In the genomic region with DNA sequence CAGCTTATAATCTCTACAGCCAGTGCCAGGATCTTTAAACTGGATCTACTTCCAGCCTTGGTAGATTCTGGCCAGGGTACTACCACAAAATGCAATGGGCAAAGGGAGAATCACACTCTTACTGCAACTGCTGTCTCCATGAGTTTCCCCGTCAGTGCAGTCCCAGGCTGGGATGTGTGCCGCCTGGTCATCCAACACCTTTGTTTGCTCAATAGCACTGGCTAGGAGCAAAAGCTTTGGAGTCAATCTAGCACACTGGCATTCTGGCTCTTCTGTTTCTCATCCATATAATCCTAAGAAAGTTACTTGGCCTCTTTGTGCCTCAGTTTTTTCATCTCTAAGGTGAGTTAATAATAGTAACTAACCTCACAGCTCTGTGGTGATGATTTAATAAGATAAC, we compare ENCODE assay signal across 15 cellular contexts.
DNase-seq lines count a peak whose midpoint lies in the region; ATAC-seq and TF ChIP-seq lines count a peak whose summit lies in the region.
"Had no signal": no experiment of that assay in that cellular context is flagged by ENCODE, and none has a peak within 500 bp of the region (broad histone marks: within the 10 kb centered on the region; RNA-seq: fewer than 3 reads in every experiment).

No MANE protein-coding gene starts in this region.

- H3K36me3 ChIP-seq in cardiac muscle cell (peaks cover 73% of the 10 kb centered on the region), right atrium auricular region (no peaks in the 10 kb centered on the region)
- H3K36me3 ChIP-seq: BE2C had no signal

- TF ChIP-seq CTCF in cardiac muscle cell (IDR thresholded peaks at IDR 0.05; ENCODE audit: low read depth, low read length) (no peak), right atrium auricular region (IDR thresholded peaks at IDR 0.05) (no peak), VCaP (conservative IDR thresholded peaks at IDR 0.05) (no peak), nephron (IDR thresholded peaks at IDR 0.05; ENCODE audit: unreplicated experiment in 3 of 3) (no peak), foreskin fibroblast (IDR thresholded peaks at IDR 0.05; ENCODE audit: low read depth, low read length) (no peak)

- H3K27me3 ChIP-seq in cardiac muscle cell (no peaks in the 10 kb centered on the region), right atrium auricular region (no peaks in the 10 kb centered on the region)
- H3K27me3 ChIP-seq: BE2C had no signal

- peaks cover 29% of the 10 kb centered on the region for H3K36me3 Mint-ChIP-seq in nephron (ENCODE audit: low read depth)

- H3K4me3 ChIP-seq in cardiac muscle cell (no peak overlapping the region), right atrium auricular region (no peak overlapping the region), foreskin fibroblast (ENCODE audit: low read depth in 1 of 2, low read length in 2 of 2) (no peak overlapping the region)

- H3K27me3 Mint-ChIP-seq in nephron (ENCODE audit: low read depth), result no peaks in the 10 kb centered on the region
- H3K27me3 Mint-ChIP-seq: CD4-positive, alpha-beta T cell had no signal

- peaks cover 26% of the 10 kb centered on the region for H3K4me1 Mint-ChIP-seq in nephron

- no peak for ATAC-seq in HG03342 (IDR thresholded peaks at IDR 0.05; ENCODE audit: unreplicated experiment)

- H3K4me1 ChIP-seq in cardiac muscle cell (ENCODE audit: low read depth), result peaks cover 35% of the 10 kb centered on the region
- H3K4me1 ChIP-seq in right atrium auricular region, result no peaks in the 10 kb centered on the region
- H3K4me1 ChIP-seq: BE2C had no signal

- H3K27ac Mint-ChIP-seq in nephron, result peak overlapping the region; percentile 3 to 84 (median 37)
- H3K27ac Mint-ChIP-seq: CD4-positive, alpha-beta T cell; H9 had no signal

- H3K9me3 Mint-ChIP-seq in nephron, result peaks cover 2% of the 10 kb centered on the region
- H3K9me3 Mint-ChIP-seq: H9 had no signal

- H3K9me3 ChIP-seq in cardiac muscle cell (ENCODE audit: low read depth) (no peaks in the 10 kb centered on the region), right atrium auricular region (no peaks in the 10 kb centered on the region)
- H3K9me3 ChIP-seq: BE2C had no signal

- H3K27ac ChIP-seq in cardiac muscle cell (peak overlapping the region; percentile 78), right atrium auricular region (no peak overlapping the region), VCaP (peak overlapping the region; percentile 26)

- H3K4me3 Mint-ChIP-seq in nephron, result no peak overlapping the region
- H3K4me3 Mint-ChIP-seq: CD4-positive, alpha-beta T cell; H9 had no signal

- DNase-seq in cardiac muscle cell (ENCODE audit: low read depth in 1 of 2, low spot score in 1 of 2), result no peak
- no peak for DNase-seq in right atrium auricular region (ENCODE audit: low spot score)
- no peak for DNase-seq in foreskin fibroblast
- no peak for DNase-seq in 8988T
- DNase-seq: ACHN; BE2C; C1 segment of cervical spinal cord; CD4-positive, alpha-beta T cell; DMS153; DMS79 treated with DMSO at 0.1 percent for 48 hours; GF-D8; H9 had no signal

Comparison
In these comparisons a context has a peak if more than half of its experiments do, and no peak if none do; other contexts are left out.
1. H3K27ac ChIP-seq: peak in cardiac muscle cell (single experiment) and VCaP (single experiment); none in right atrium auricular region (0 of 2).